Comparison of ENCODE assay signal across 25 cellular contexts in genomic region chr1:228246216-228246900, GRCh38.
"Had no signal": no experiment of that assay in that cellular context is flagged by ENCODE, and none has a peak within 500 bp of the region (broad histone marks: within the 10 kb centered on the region; RNA-seq: fewer than 3 reads in every experiment).

No MANE protein-coding gene starts in this region.

- H3K4me1 Mint-ChIP-seq: immature natural killer cell; nephron; stimulated activated memory B cell treated with anti-CD40 and anti-IgM and Interleukin-4, amounts not matched to agents 10 μg/mL and 1 μg/mL and 100 μg/mL, for 72 hours had no signal

- DNase-seq: effector CD8-positive, alpha-beta T cell; esophagus squamous epithelium; foreskin melanocyte; glutamatergic neuron; hypothalamus; immature natural killer cell; islet precursor cell; kidney glomerular epithelial cell; left colon; left ventricle myocardium inferior; lower lobe of right lung; nucleus accumbens; sigmoid colon; stimulated activated CD4-positive, alpha-beta T cell treated with anti-CD3 and anti-CD28 coated beads, Interleukin-2, amount 100 ng/mL, for 24 hours; stimulated activated CD4-positive, alpha-beta T cell treated with anti-CD3 and anti-CD28 coated beads, Interleukin-4, amount 100 ng/mL, for 4 hours; upper lobe of right lung had no signal

- H3K4me1 ChIP-seq: esophagus squamous epithelium, lower lobe of right lung, prostate gland, right atrium auricular region, sigmoid colon, tibial nerve, upper lobe of right lung, vagina had no signal

- ATAC-seq: left colon; lower lobe of right lung; stimulated activated memory B cell treated with anti-CD40 and anti-IgM and Interleukin-4, amounts not matched to agents 10 μg/mL and 1 μg/mL and 100 μg/mL, for 72 hours; upper lobe of right lung had no signal

- H3K27ac ChIP-seq: esophagus squamous epithelium, left ventricle myocardium inferior, lower lobe of right lung, prostate gland, right atrium auricular region, sigmoid colon, thoracic aorta, tibial nerve, upper lobe of right lung, vagina had no signal

- H3K27ac Mint-ChIP-seq: dendritic cell treated with granulocyte-macrophage colony-stimulating factor and Interleukin-4, amounts not matched to agents 40 ng/mL and 50 ng/mL, for 4 days; immature natural killer cell; nephron; stimulated activated memory B cell treated with anti-CD40 and anti-IgM and Interleukin-4, amounts not matched to agents 10 μg/mL and 1 μg/mL and 100 μg/mL, for 72 hours; stimulated activated naive CD8-positive, alpha-beta T cell treated with anti-CD3 and anti-CD28 coated beads, Interleukin-15, Interleukin-2, amounts not matched to agents 100 ng/mL and 50 ng/mL, for 24 hours had no signal

- H3K9me3 ChIP-seq: prostate gland had no signal

- H3K4me3 ChIP-seq: esophagus squamous epithelium, left ventricle myocardium inferior, lower lobe of right lung, prostate gland, right atrium auricular region, sigmoid colon, thoracic aorta, tibial nerve, upper lobe of right lung, vagina had no signal

- H3K27me3 Mint-ChIP-seq: dendritic cell treated with granulocyte-macrophage colony-stimulating factor and Interleukin-4, amounts not matched to agents 40 ng/mL and 50 ng/mL, for 4 days; stimulated activated memory B cell treated with anti-CD40 and anti-IgM and Interleukin-4, amounts not matched to agents 10 μg/mL and 1 μg/mL and 100 μg/mL, for 72 hours; stimulated activated naive CD8-positive, alpha-beta T cell treated with anti-CD3 and anti-CD28 coated beads, Interleukin-15, Interleukin-2, amounts not matched to agents 100 ng/mL and 50 ng/mL, for 24 hours had no signal

- H3K36me3 ChIP-seq: prostate gland had no signal

- H3K27me3 ChIP-seq: esophagus squamous epithelium, right atrium auricular region, sigmoid colon, tibial nerve, upper lobe of right lung, vagina had no signal

- H3K4me3 Mint-ChIP-seq: dendritic cell treated with granulocyte-macrophage colony-stimulating factor and Interleukin-4, amounts not matched to agents 40 ng/mL and 50 ng/mL, for 4 days; immature natural killer cell; nephron; stimulated activated memory B cell treated with anti-CD40 and anti-IgM and Interleukin-4, amounts not matched to agents 10 μg/mL and 1 μg/mL and 100 μg/mL, for 72 hours; stimulated activated naive CD8-positive, alpha-beta T cell treated with anti-CD3 and anti-CD28 coated beads, Interleukin-15, Interleukin-2, amounts not matched to agents 100 ng/mL and 50 ng/mL, for 24 hours had no signal
